31 cellular contexts compared by ENCODE assay signal in genomic region chr14:50887476-50887875, GRCh38.
"Had no signal": no experiment of that assay in that cellular context is flagged by ENCODE, and none has a peak within 500 bp of the region (broad histone marks: within the 10 kb centered on the region; RNA-seq: fewer than 3 reads in every experiment).

No MANE protein-coding gene starts in this region.

- H3K4me3 ChIP-seq: body of pancreas had no signal

- H3K27me3 ChIP-seq: body of pancreas had no signal

- ATAC-seq: activated CD4-positive, CD25-positive, alpha-beta regulatory T cell treated with anti-CD3 and anti-CD28 coated beads, Interleukin-2, amount 50 U/mL, for 24 hours; activated CD8-positive, alpha-beta T cell treated with anti-CD3 and anti-CD28 coated beads for 36 hours; activated T-cell treated with anti-CD3 and anti-CD28 coated beads, Interleukin-2, amount 50 U/mL, for 4 hours; activated T-helper 17 cell treated with anti-CD3 and anti-CD28 coated beads, Interleukin-2, amount 50 U/mL, for 72 hours; body of pancreas; esophagus mucosa; T-helper 17 cell had no signal

- H3K4me3 Mint-ChIP-seq: activated B cell treated with CpG ODN at 0.5 μM for 24 hours; activated CD8-positive, alpha-beta T cell treated with anti-CD3 and anti-CD28 coated beads for 36 hours; activated naive CD8-positive, alpha-beta T cell; activated T-cell treated with anti-CD3 and anti-CD28 coated beads, Interleukin-2, amount 50 U/mL, for 4 hours; activated T-helper 17 cell treated with anti-CD3 and anti-CD28 coated beads, Interleukin-2, amount 50 U/mL, for 72 hours; T-helper 17 cell; T-helper 2 cell treated with Interferon-gamma antibody and Interleukin-4, amounts not matched to agents 5 μg/mL and 100 μg/mL, for 36 hours had no signal

- H3K9me3 Mint-ChIP-seq: activated B cell treated with CpG ODN at 0.5 μM for 24 hours; activated CD8-positive, alpha-beta T cell treated with anti-CD3 and anti-CD28 coated beads for 36 hours; activated T-cell treated with anti-CD3 and anti-CD28 coated beads, Interleukin-2, amount 50 U/mL, for 4 hours; activated T-helper 17 cell treated with anti-CD3 and anti-CD28 coated beads, Interleukin-2, amount 50 U/mL, for 72 hours; T-helper 2 cell treated with Interferon-gamma antibody and Interleukin-4, amounts not matched to agents 5 μg/mL and 100 μg/mL, for 36 hours had no signal

- H3K4me1 Mint-ChIP-seq: activated B cell treated with CpG ODN at 0.5 μM for 24 hours; activated T-helper 17 cell treated with anti-CD3 and anti-CD28 coated beads, Interleukin-2, amount 50 U/mL, for 72 hours had no signal

- H3K36me3 ChIP-seq: WERI-Rb-1 had no signal

- H3K9me3 ChIP-seq: body of pancreas had no signal

- H3K27ac ChIP-seq: body of pancreas, WERI-Rb-1 had no signal

- H3K27ac Mint-ChIP-seq: activated B cell treated with CpG ODN at 0.5 μM for 24 hours; activated CD8-positive, alpha-beta T cell treated with anti-CD3 and anti-CD28 coated beads for 36 hours; activated naive CD8-positive, alpha-beta T cell; activated T-helper 17 cell treated with anti-CD3 and anti-CD28 coated beads, Interleukin-2, amount 50 U/mL, for 72 hours; T-helper 17 cell; T-helper 2 cell treated with Interferon-gamma antibody and Interleukin-4, amounts not matched to agents 5 μg/mL and 100 μg/mL, for 36 hours had no signal

- H3K36me3 Mint-ChIP-seq: activated naive CD8-positive, alpha-beta T cell had no signal

- DNase-seq: activated B cell treated with CpG ODN at 0.5 μM for 24 hours; activated CD4-positive, alpha-beta T cell treated with anti-CD3 and anti-CD28 coated beads for 48 hours; activated CD4-positive, alpha-beta T cell treated with anti-CD3 and anti-CD28 coated beads, Interleukin-2, amount 50 U/mL, for 1 hour; activated CD4-positive, alpha-beta T cell treated with anti-CD3 and anti-CD28 coated beads, Interleukin-2, amount 50 U/mL, for 48 hours; activated CD8-positive, alpha-beta memory T cell treated with anti-CD3 and anti-CD28 coated beads for 24 hours; activated CD8-positive, alpha-beta T cell treated with anti-CD3 and anti-CD28 coated beads for 36 hours; activated effector memory CD4-positive, alpha-beta T cell treated with Interleukin-2 at 50 U/mL for 16 hours; activated gamma-delta T cell treated with Interleukin-2 at 50 U/mL for 16 hours; activated naive CD4-positive, alpha-beta T cell treated with anti-CD3 and anti-CD28 coated beads, Interleukin-2, amount 50 U/mL, for 16 hours; activated naive CD4-positive, alpha-beta T cell treated with Interleukin-2 at 50 U/mL for 16 hours; activated T-cell treated with anti-CD3 and anti-CD28 coated beads, Interleukin-2, amount 50 U/mL, for 4 hours; amygdala; aorta; body of pancreas; caudate nucleus; cortex of kidney; dermis blood vessel endothelial cell; effector CD4-positive, alpha-beta T cell; foreskin fibroblast; head of caudate nucleus; T-helper 17 cell; T1000; WERI-Rb-1 had no signal

- FAIRE-seq: colon, endometrium, frontal cortex had no signal
